ENCODE assay signal across 2 cellular contexts in genomic region chr20:37351689-37352610, GRCh38.
TF ChIP-seq lines count a peak whose summit lies in the region.

No MANE protein-coding gene starts in this region.

TF ChIP-seq in SK-N-SH, 30 proteins besides CTCF, POLR2A, EP300 and RAD21:
- TF ChIP-seq NFIC (IDR thresholded peaks at IDR 0.05; ENCODE audit: borderline replicate concordance) (no peak), ELF1 (IDR thresholded peaks at IDR 0.05) (no peak), USF1 (IDR thresholded peaks at IDR 0.05; ENCODE audit: borderline replicate concordance, low read depth) (no peak; the same call in 1 of the 2 replicates), GABPA (IDR thresholded peaks at IDR 0.05; ENCODE audit: low read depth) (no peak), SMC3 (IDR thresholded peaks at IDR 0.05; ENCODE audit: low read depth, low read length) (no peak), USF2 (IDR thresholded peaks at IDR 0.05; ENCODE audit: borderline replicate concordance, low read depth, low read length) (no peak), RCOR1 (IDR thresholded peaks at IDR 0.05; ENCODE audit: low read length) (no peak), RFX5 (IDR thresholded peaks at IDR 0.05; ENCODE audit: low read length) (no peak), YY1 (IDR thresholded peaks at IDR 0.05; ENCODE audit: low read depth) (no peak), IRF3 (IDR thresholded peaks at IDR 0.05; ENCODE audit: low read depth, low read length) (no peak), SIN3A (IDR thresholded peaks at IDR 0.05; ENCODE audit: borderline replicate concordance, low read depth, low read length) (no peak)

TF ChIP-seq in HepG2, 621 proteins besides CTCF, POLR2A, EP300 and RAD21:
- 0 out of 2 replicates have a peak, but pooled peaks have one; percentile 33 for TF ChIP-seq ZNF605 (CRISPR knock-in tag; IDR thresholded peaks at IDR 0.05)
- TF ChIP-seq MATR3 (CRISPR knock-in tag; IDR thresholded peaks at IDR 0.05), result no peak
- TF ChIP-seq ZNF260 (CRISPR knock-in tag; IDR thresholded peaks at IDR 0.05; ENCODE audit: borderline replicate concordance, low read depth), result no peak
- TF ChIP-seq ZNF891 (CRISPR knock-in tag; IDR thresholded peaks at IDR 0.05), result 0 out of 2 replicates have a peak, but pooled peaks have one; percentile 14
- TF ChIP-seq ZNF687 (CRISPR knock-in tag; IDR thresholded peaks at IDR 0.05), result 0 out of 2 replicates have a peak, but pooled peaks have one; percentile 11
- TF ChIP-seq HIC2 (CRISPR knock-in tag; IDR thresholded peaks at IDR 0.05; ENCODE audit: low read depth), result 0 out of 2 replicates have a peak, but pooled peaks have one; percentile 31
- TF ChIP-seq PRDM15 (CRISPR knock-in tag; IDR thresholded peaks at IDR 0.05), result no peak
- no peak for TF ChIP-seq REPIN1 (CRISPR knock-in tag; IDR thresholded peaks at IDR 0.05; ENCODE audit: borderline replicate concordance, low read depth)
- TF ChIP-seq ZNF367 (CRISPR knock-in tag; IDR thresholded peaks at IDR 0.05; ENCODE audit: borderline replicate concordance), result no peak
- peak; percentile 96 for TF ChIP-seq ZNF629 (CRISPR knock-in tag; conservative IDR thresholded peaks at IDR 0.05)
- TF ChIP-seq ZGPAT (CRISPR knock-in tag; IDR thresholded peaks at IDR 0.05), result no peak
- peak; percentile 59; the same call in 1 of the 2 replicates for TF ChIP-seq AKAP8 (CRISPR knock-in tag; IDR thresholded peaks at IDR 0.05)
- TF ChIP-seq KDM1A (CRISPR knock-in tag; IDR thresholded peaks at IDR 0.05), result peak; percentile 51; the same call in 1 of the 2 replicates
- TF ChIP-seq ZMYM3 (CRISPR knock-in tag; IDR thresholded peaks at IDR 0.05), result peak; percentile 47
- 0 out of 2 replicates have a peak, but pooled peaks have one; percentile 19 for TF ChIP-seq AHR (CRISPR knock-in tag; IDR thresholded peaks at IDR 0.05)
- peak; percentile 38; the same call in 1 of the 2 replicates for TF ChIP-seq ZFP91 (CRISPR knock-in tag; IDR thresholded peaks at IDR 0.05; ENCODE audit: borderline replicate concordance)
- peak; percentile 9; the same call in 1 of the 2 replicates for TF ChIP-seq ZNF280B (CRISPR knock-in tag; IDR thresholded peaks at IDR 0.05; ENCODE audit: borderline replicate concordance)
